ENCODE assay signal across 8 cellular contexts in the genomic region with DNA sequence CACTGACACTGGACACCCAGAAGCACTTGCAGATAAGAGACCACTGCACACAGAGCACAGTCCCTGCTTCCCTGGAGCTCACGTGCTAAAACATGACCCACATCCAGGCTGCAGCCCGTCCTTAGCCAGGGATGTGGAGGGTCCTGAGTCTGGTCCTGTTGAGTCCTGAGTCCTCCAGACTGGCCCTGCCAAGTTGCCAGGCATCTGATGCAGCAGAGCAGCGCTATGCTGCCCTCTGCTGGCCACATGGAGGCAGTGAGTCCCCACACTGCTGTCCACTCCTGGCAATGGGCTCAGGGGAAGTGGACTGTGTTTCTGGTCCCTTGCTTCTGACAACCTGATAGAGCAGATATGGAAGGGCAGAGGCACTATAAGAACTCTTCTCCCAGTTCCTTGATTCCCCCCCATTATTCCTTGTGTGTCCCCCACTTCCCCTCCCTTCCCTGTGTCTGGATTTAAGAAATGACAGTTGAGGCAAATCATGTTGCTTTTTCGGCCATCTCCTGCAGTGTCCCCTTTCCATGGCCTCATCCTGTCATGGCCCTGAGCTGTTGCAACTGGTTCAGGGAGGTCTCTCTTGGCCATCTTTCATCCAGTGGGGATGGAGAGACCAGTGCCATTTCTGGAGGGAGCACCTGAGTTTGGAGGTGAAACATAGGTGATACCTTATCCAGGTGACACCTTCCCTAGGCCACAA.
DNase-seq lines count a peak whose midpoint lies in the region; ATAC-seq and TF ChIP-seq lines count a peak whose summit lies in the region.

No MANE protein-coding gene starts in this region.

- no peaks in the 10 kb centered on the region for H3K36me3 ChIP-seq in liver (ENCODE audit: control insufficient read depth in 4 of 4, insufficient read depth in 3 of 4, low read depth in 1 of 4, low read length in 3 of 4)

- no peaks in the 10 kb centered on the region for H3K9me3 ChIP-seq in liver (ENCODE audit: control insufficient read depth in 4 of 4, low read length in 3 of 4)

- TF ChIP-seq RAD21 in liver (IDR thresholded peaks at IDR 0.05): peak; percentile 88 to 97

- peak; percentile 95 for TF ChIP-seq CTCF in coronary artery (IDR thresholded peaks at IDR 0.05)
- TF ChIP-seq CTCF in liver (IDR thresholded peaks at IDR 0.05; ENCODE audit: low read depth, low read length, missing input control): peak; percentile 96

- no peak overlapping the region for H3K9ac ChIP-seq in liver (ENCODE audit: low read depth in 1 of 2, low read length in 2 of 2)

- intact Hi-C loops in activated CD4-positive, alpha-beta T cell treated with anti-CD3 and anti-CD28 coated beads, Interleukin-2, amount 10 ng/mL, durations not matched to agents 24 days and 14 days (cut with micrococcal nuclease): loop anchor here (1.0 kb wide), 3 partner anchors 86 to 402 kb away; a partner anchor contains a TSS

- H3K27ac ChIP-seq in coronary artery (no peak overlapping the region), liver (ENCODE audit: low read depth in 1 of 2, low read length in 2 of 2) (no peak overlapping the region)

- H3K4me3 Mint-ChIP-seq in activated CD4-positive, alpha-beta T cell treated with anti-CD3 and anti-CD28 coated beads, Interleukin-2, amount 10 ng/mL, durations not matched to agents 24 days and 14 days: no peak overlapping the region

- DNase-seq in GM04504 (ENCODE audit: low read depth): peak; percentile 53
- DNase-seq in NCI-H446 treated with DMSO at 0.1 percent for 48 hours (lab: John Stamatoyannopoulos, UW): peak; percentile 27
- DNase-seq in activated CD4-positive, alpha-beta T cell treated with anti-CD3 and anti-CD28 coated beads, Interleukin-2, amount 10 ng/mL, durations not matched to agents 24 days and 14 days: peak; percentile 93
- peak; percentile 82 for DNase-seq in coronary artery (ENCODE audit: low spot score)
- peak; percentile 58 to 68 for DNase-seq in stimulated activated CD4-positive, alpha-beta T cell treated with anti-CD3 and anti-CD28 coated beads, Interleukin-4, amount 100 ng/mL, for 48 hours (ENCODE audit: low read depth in 2 of 2)

- no peaks in the 10 kb centered on the region for H3K27me3 ChIP-seq in liver (ENCODE audit: control insufficient read depth in 4 of 4, insufficient read depth in 4 of 4, low read length in 3 of 4)

- no peaks in the 10 kb centered on the region for H3K9me3 Mint-ChIP-seq in activated CD4-positive, alpha-beta T cell treated with anti-CD3 and anti-CD28 coated beads, Interleukin-2, amount 10 ng/mL, durations not matched to agents 24 days and 14 days

- H3K36me3 Mint-ChIP-seq in activated CD4-positive, alpha-beta T cell treated with anti-CD3 and anti-CD28 coated beads, Interleukin-2, amount 10 ng/mL, durations not matched to agents 24 days and 14 days (ENCODE audit: low read depth): peaks cover 6% of the 10 kb centered on the region

- ATAC-seq in HG02798 (IDR thresholded peaks at IDR 0.05; ENCODE audit: poor library complexity, unreplicated experiment) (peak; percentile 73), GM21723 (IDR thresholded peaks at IDR 0.05; ENCODE audit: unreplicated experiment) (no peak)

- peaks cover 8% of the 10 kb centered on the region for H3K27me3 Mint-ChIP-seq in activated CD4-positive, alpha-beta T cell treated with anti-CD3 and anti-CD28 coated beads, Interleukin-2, amount 10 ng/mL, durations not matched to agents 24 days and 14 days

- H3K4me3 ChIP-seq in coronary artery (no peak overlapping the region), liver (ENCODE audit: low read depth in 1 of 3, low read length in 3 of 3) (no peak overlapping the region)

- H3K4me1 Mint-ChIP-seq in activated CD4-positive, alpha-beta T cell treated with anti-CD3 and anti-CD28 coated beads, Interleukin-2, amount 10 ng/mL, durations not matched to agents 24 days and 14 days: peaks cover 4% of the 10 kb centered on the region

- 23% methylated on average over 4 of the region's 4 CpGs for WGBS in liver

- no peak overlapping the region for H3K27ac Mint-ChIP-seq in activated CD4-positive, alpha-beta T cell treated with anti-CD3 and anti-CD28 coated beads, Interleukin-2, amount 10 ng/mL, durations not matched to agents 24 days and 14 days

- peaks cover 0 to 12% (median 5%) of the 10 kb centered on the region in 4 donors for H3K4me1 ChIP-seq in liver (ENCODE audit: control insufficient read depth in 4 of 4, insufficient read depth in 4 of 4, low read length in 3 of 4)

TF ChIP-seq in liver, 16 proteins besides CTCF, POLR2A, EP300 and RAD21:
- TF ChIP-seq, protein P1, sequence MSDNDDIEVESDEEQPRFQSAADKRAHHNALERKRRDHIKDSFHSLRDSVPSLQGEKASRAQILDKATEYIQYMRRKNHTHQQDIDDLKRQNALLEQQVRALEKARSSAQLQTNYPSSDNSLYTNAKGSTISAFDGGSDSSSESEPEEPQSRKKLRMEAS (IDR thresholded peaks at IDR 0.05): no peak
- TF ChIP-seq, protein P2, sequence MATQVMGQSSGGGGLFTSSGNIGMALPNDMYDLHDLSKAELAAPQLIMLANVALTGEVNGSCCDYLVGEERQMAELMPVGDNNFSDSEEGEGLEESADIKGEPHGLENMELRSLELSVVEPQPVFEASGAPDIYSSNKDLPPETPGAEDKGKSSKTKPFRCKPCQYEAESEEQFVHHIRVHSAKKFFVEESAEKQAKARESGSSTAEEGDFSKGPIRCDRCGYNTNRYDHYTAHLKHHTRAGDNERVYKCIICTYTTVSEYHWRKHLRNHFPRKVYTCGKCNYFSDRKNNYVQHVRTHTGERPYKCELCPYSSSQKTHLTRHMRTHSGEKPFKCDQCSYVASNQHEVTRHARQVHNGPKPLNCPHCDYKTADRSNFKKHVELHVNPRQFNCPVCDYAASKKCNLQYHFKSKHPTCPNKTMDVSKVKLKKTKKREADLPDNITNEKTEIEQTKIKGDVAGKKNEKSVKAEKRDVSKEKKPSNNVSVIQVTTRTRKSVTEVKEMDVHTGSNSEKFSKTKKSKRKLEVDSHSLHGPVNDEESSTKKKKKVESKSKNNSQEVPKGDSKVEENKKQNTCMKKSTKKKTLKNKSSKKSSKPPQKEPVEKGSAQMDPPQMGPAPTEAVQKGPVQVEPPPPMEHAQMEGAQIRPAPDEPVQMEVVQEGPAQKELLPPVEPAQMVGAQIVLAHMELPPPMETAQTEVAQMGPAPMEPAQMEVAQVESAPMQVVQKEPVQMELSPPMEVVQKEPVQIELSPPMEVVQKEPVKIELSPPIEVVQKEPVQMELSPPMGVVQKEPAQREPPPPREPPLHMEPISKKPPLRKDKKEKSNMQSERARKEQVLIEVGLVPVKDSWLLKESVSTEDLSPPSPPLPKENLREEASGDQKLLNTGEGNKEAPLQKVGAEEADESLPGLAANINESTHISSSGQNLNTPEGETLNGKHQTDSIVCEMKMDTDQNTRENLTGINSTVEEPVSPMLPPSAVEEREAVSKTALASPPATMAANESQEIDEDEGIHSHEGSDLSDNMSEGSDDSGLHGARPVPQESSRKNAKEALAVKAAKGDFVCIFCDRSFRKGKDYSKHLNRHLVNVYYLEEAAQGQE (IDR thresholded peaks at IDR 0.05): peak; percentile 41

Comparison
In these comparisons a context has a peak if more than half of its experiments do, and no peak if none do; other contexts are left out.
1. DNase-seq: peak in every context shown above with its lines; median percentile 93 in activated CD4-positive, alpha-beta T cell treated with anti-CD3 and anti-CD28 coated beads, Interleukin-2, amount 10 ng/mL, durations not matched to agents 24 days and 14 days; 82 in coronary artery; 63 in stimulated activated CD4-positive, alpha-beta T cell treated with anti-CD3 and anti-CD28 coated beads, Interleukin-4, amount 100 ng/mL, for 48 hours; 53 in GM04504; 27 in NCI-H446 treated with DMSO at 0.1 percent for 48 hours.